In genomic region chr2:218226903-218227302, GRCh38 we compare ENCODE assay signal across 21 cellular contexts. TPM values are rescaled to one million over a fixed set of nuclear protein-coding genes. Genes with fewer than 3 reads are reported as not detected.
DNase-seq lines count a peak whose midpoint lies in the region; ATAC-seq, FAIRE-seq and TF ChIP-seq lines count a peak whose summit lies in the region.
"Had no signal": no experiment of that assay in that cellular context is flagged by ENCODE, and none has a peak within 500 bp of the region (broad histone marks: within the 10 kb centered on the region; RNA-seq: fewer than 3 reads in every experiment).

No MANE protein-coding gene starts in this region.

- peak overlapping the region; percentile 96 for H3K27ac Mint-ChIP-seq in CD4-positive, alpha-beta T cell
- peak overlapping the region; percentile 58 for H3K27ac Mint-ChIP-seq in activated T-helper 17 cell treated with anti-CD3 and anti-CD28 coated beads, Interleukin-2, amount 50 U/mL, for 72 hours
- peak overlapping the region; percentile 80 for H3K27ac Mint-ChIP-seq in mesothelial cell of epicardium
- H3K27ac Mint-ChIP-seq: progenitor cell of endocrine pancreas, WTC11 had no signal

- POLR2A ChIA-PET in CD4-positive, alpha-beta T cell (lab: Charles Lee): interaction anchor here (0.6 to 7.8 kb wide), 5 partner anchors 9 to 57 kb away, joined by 3 to 64 read pairs (median 5); partner anchors contain the start of genes AAMP, ARPC2, GPBAR1 and PNKD

- ATAC-seq in CD4-positive, alpha-beta T cell (ENCODE audit: poor library complexity): no peak
- ATAC-seq in activated T-helper 17 cell treated with anti-CD3 and anti-CD28 coated beads, Interleukin-2, amount 50 U/mL, for 72 hours (replicated peaks): no peak
- no peak for ATAC-seq in HG03571 (IDR thresholded peaks at IDR 0.05; ENCODE audit: unreplicated experiment)
- ATAC-seq: gastrocnemius medialis, left ventricle myocardium superior, WTC11 had no signal

- TF ChIP-seq CTCF in CD4-positive, alpha-beta T cell (IDR thresholded peaks at IDR 0.05): no peak
- TF ChIP-seq CTCF in mesothelial cell of epicardium (IDR thresholded peaks at IDR 0.05; ENCODE audit: unreplicated experiment): no peak

- TF ChIP-seq POLR2A in GM12891 (IDR thresholded peaks at IDR 0.05; ENCODE audit: low read depth, low read length): 0 out of 2 replicates have a peak, but pooled peaks have one; percentile 23

- H3K4me3 Mint-ChIP-seq in CD4-positive, alpha-beta T cell: peak overlapping the region; percentile 16
- peak overlapping the region; percentile 55 for H3K4me3 Mint-ChIP-seq in activated T-helper 17 cell treated with anti-CD3 and anti-CD28 coated beads, Interleukin-2, amount 50 U/mL, for 72 hours
- no peak overlapping the region for H3K4me3 Mint-ChIP-seq in mesothelial cell of epicardium
- H3K4me3 Mint-ChIP-seq: WTC11 had no signal

- H3K4me1 Mint-ChIP-seq in CD4-positive, alpha-beta T cell (ENCODE audit: low read depth): peaks cover 86% of the 10 kb centered on the region
- peaks cover 67% of the 10 kb centered on the region for H3K4me1 Mint-ChIP-seq in activated T-helper 17 cell treated with anti-CD3 and anti-CD28 coated beads, Interleukin-2, amount 50 U/mL, for 72 hours
- H3K4me1 Mint-ChIP-seq in mesothelial cell of epicardium: peaks cover 42% of the 10 kb centered on the region
- H3K4me1 Mint-ChIP-seq: WTC11 had no signal

- DNase-seq in CD4-positive, alpha-beta T cell: no peak
- DNase-seq in GM12891 (ENCODE audit: insufficient read length, low spot score) (no peak), mesothelial cell of epicardium (ENCODE audit: low spot score in 2 of 2, unreplicated experiment in 2 of 2) (no peak), NCI-H1105 treated with DMSO at 0.1 percent for 48 hours (lab: John Stamatoyannopoulos, UW) (no peak), RKO (ENCODE audit: low spot score) (no peak)
- DNase-seq: anterior cingulate cortex, DMS79, gastrocnemius medialis, left ventricle myocardium superior, NCI-H1092 treated with DMSO at 0.1 percent for 48 hours, NCI-H2107, NCI-H69, small intestine, trophoblast cell had no signal

- no peak for FAIRE-seq in GM12891 (lab: Jason Lieb, UNC)
- FAIRE-seq: endothelial cell of umbilical vein, RCC 7860, small intestine had no signal

- intact Hi-C loops in CD4-positive, alpha-beta T cell (cut with DNase I, micrococcal nuclease): loop anchor here in 1 of 2 experiments (5.0 kb wide), 1 partner anchor 40 kb away; no protein-coding TSS in a partner anchor

- H3K36me3 Mint-ChIP-seq in CD4-positive, alpha-beta T cell (ENCODE audit: low read depth): peaks cover 92% of the 10 kb centered on the region
- H3K36me3 Mint-ChIP-seq in activated T-helper 17 cell treated with anti-CD3 and anti-CD28 coated beads, Interleukin-2, amount 50 U/mL, for 72 hours (ENCODE audit: low read depth): peaks cover 100% of the 10 kb centered on the region
- peaks cover 23% of the 10 kb centered on the region for H3K36me3 Mint-ChIP-seq in mesothelial cell of epicardium

- no peaks in the 10 kb centered on the region for H3K27me3 ChIP-seq in CD4-positive, alpha-beta T cell (ENCODE audit: control insufficient read depth, insufficient read depth, low read length)
- H3K27me3 ChIP-seq: BLaER1, gastrocnemius medialis had no signal

- H3K9me3 Mint-ChIP-seq in CD4-positive, alpha-beta T cell: no peaks in the 10 kb centered on the region
- H3K9me3 Mint-ChIP-seq in activated T-helper 17 cell treated with anti-CD3 and anti-CD28 coated beads, Interleukin-2, amount 50 U/mL, for 72 hours: no peaks in the 10 kb centered on the region
- no peaks in the 10 kb centered on the region for H3K9me3 Mint-ChIP-seq in mesothelial cell of epicardium

- no peak overlapping the region for H3K27ac ChIP-seq in CD4-positive, alpha-beta T cell (ENCODE audit: low read depth, low read length)
- H3K27ac ChIP-seq: BLaER1, gastrocnemius medialis had no signal

- CTCF ChIA-PET in CD4-positive, alpha-beta T cell (lab: Charles Lee): no interaction called here

- no peaks in the 10 kb centered on the region for H3K9me3 ChIP-seq in CD4-positive, alpha-beta T cell (ENCODE audit: control insufficient read depth, low read length)
- H3K9me3 ChIP-seq: BLaER1, gastrocnemius medialis had no signal

- H3K27me3 Mint-ChIP-seq in CD4-positive, alpha-beta T cell: no peaks in the 10 kb centered on the region
- no peaks in the 10 kb centered on the region for H3K27me3 Mint-ChIP-seq in activated T-helper 17 cell treated with anti-CD3 and anti-CD28 coated beads, Interleukin-2, amount 50 U/mL, for 72 hours
- H3K27me3 Mint-ChIP-seq in mesothelial cell of epicardium (ENCODE audit: low read depth): no peaks in the 10 kb centered on the region
- H3K27me3 Mint-ChIP-seq: progenitor cell of endocrine pancreas had no signal

TF ChIP-seq in GM12891, 5 proteins besides CTCF, POLR2A, EP300 and RAD21:
- TF ChIP-seq POU2F2 (IDR thresholded peaks at IDR 0.05; ENCODE audit: low read depth, low read length): no peak
- TF ChIP-seq POLR2AphosphoS5 (IDR thresholded peaks at IDR 0.05; ENCODE audit: low read depth, low read length): 0 out of 2 replicates have a peak, but pooled peaks have one; percentile 26
TF ChIP-seq in GM12891: peak in this region for 1.

RNA-seq across cellular contexts. Expression of gene ARPC2, which starts 9.9 kb away (rescaled TPM):
- total RNA-seq in CD4-positive, alpha-beta T cell: 100 to 1,000 TPM; 448 to 452 TPM
- 389 TPM for polyA plus RNA-seq in GM12891 (2012; ENCODE audit: low read depth, missing spikeins)
- 100 to 1,000 TPM; 679 to 681 TPM for total RNA-seq in activated T-helper 17 cell treated with anti-CD3 and anti-CD28 coated beads, Interleukin-2, amount 50 U/mL, for 72 hours
- total RNA-seq in mesothelial cell of epicardium: 274 to 279 TPM (median 276 TPM) in 3 replicates

RNA-seq across cellular contexts. Expression of gene GPBAR1, which starts 33.9 kb away (rescaled TPM):
- 1 to 10 TPM; 1.6 to 1.8 TPM for total RNA-seq in CD4-positive, alpha-beta T cell
- 0.22 TPM for polyA plus RNA-seq in GM12891 (2012; ENCODE audit: low read depth, missing spikeins)
- total RNA-seq in activated T-helper 17 cell treated with anti-CD3 and anti-CD28 coated beads, Interleukin-2, amount 50 U/mL, for 72 hours: 1 to 10 TPM; 1.3 to 1.4 TPM
- total RNA-seq in mesothelial cell of epicardium: 0.55 to 0.93 TPM (median 0.78 TPM) in 3 replicates

RNA-seq across cellular contexts. Expression of gene AAMP, which starts 43.0 kb away (rescaled TPM):
- 10 to 100 TPM; 40.2 to 42.5 TPM for total RNA-seq in CD4-positive, alpha-beta T cell
- 59.1 TPM for polyA plus RNA-seq in GM12891 (2012; ENCODE audit: low read depth, missing spikeins)
- total RNA-seq in activated T-helper 17 cell treated with anti-CD3 and anti-CD28 coated beads, Interleukin-2, amount 50 U/mL, for 72 hours: 10 to 100 TPM; 60.0 to 77.5 TPM
- 66.6 to 67.2 TPM (median 67.1 TPM) in 3 replicates for total RNA-seq in mesothelial cell of epicardium

RNA-seq across cellular contexts. Expression of gene PNKD, which starts 43.4 kb away (rescaled TPM):
- total RNA-seq in CD4-positive, alpha-beta T cell: 10 to 100 TPM in 1 of 2 experiments, 1 to 10 TPM in 1; 9.2 to 10.6 TPM
- polyA plus RNA-seq in GM12891 (2012; ENCODE audit: low read depth, missing spikeins): 42.6 TPM
- total RNA-seq in activated T-helper 17 cell treated with anti-CD3 and anti-CD28 coated beads, Interleukin-2, amount 50 U/mL, for 72 hours: 10 to 100 TPM; 21.1 to 30.9 TPM
- total RNA-seq in mesothelial cell of epicardium: 63.2 to 70.4 TPM (median 69.5 TPM) in 3 replicates
